Comparison of ENCODE assay signal across 8 cellular contexts in the genomic region with DNA sequence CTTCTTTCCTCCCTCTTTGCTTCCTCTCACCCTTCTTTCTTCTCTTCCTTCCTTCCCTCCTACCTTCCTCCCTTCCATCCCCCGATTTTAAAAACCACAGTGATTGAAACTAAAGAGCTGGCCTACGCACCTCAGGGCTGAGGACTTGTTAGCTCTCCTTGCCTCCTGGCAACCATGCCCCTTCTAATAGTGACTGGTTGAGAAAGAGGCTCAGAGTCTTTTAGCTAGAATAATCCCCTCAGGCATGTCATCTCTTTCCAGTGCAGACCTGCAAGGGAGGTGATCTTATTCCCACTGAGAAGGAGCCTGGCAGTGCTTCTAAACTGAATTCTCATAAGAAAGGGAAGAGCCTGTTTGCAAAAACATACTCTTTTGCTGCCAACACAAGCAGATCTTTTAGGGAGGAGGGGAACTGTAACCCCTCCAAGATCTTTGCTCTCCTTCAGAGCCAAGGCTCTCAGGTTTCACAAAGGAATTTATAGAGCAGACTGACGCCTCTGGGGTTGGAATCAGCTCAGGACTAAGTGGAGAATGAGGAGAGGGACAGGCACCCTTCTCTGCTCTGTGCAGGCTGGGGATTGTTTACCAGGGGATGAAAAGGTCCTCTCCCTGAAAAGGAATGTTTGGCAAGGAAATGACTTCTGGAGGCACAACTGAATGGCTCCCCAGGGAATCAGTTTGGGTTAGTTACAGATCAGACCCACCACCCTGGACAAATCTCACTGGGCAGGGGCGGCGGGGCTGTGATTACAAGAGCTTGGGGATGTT. TPM values are rescaled to one million over a fixed set of nuclear protein-coding genes. Genes with fewer than 3 reads are reported as not detected.
DNase-seq lines count a peak whose midpoint lies in the region; ATAC-seq and TF ChIP-seq lines count a peak whose summit lies in the region.

No MANE protein-coding gene starts in this region.

- peak overlapping the region in 1 of 10 donors; percentile 57 for H3K27ac Mint-ChIP-seq in naive thymus-derived CD8-positive, alpha-beta T cell

- peaks cover 0 to 2% (median under 1%) of the 10 kb centered on the region in 4 donors for H3K4me1 Mint-ChIP-seq in naive thymus-derived CD8-positive, alpha-beta T cell

- POLR2A ChIA-PET in HEK293T (lab: Yijun Ruan, JAX): interaction anchor here (0.9 to 2.0 kb wide), 4 partner anchors 9 to 39 kb away, joined by 3 to 8 read pairs (median 4); partner anchors contain the start of gene ANKRD1
- POLR2A ChIA-PET in naive thymus-derived CD8-positive, alpha-beta T cell (lab: Charles Lee): no interaction called here

- CTCF ChIA-PET in HEK293T (lab: Yijun Ruan, JAX): interaction anchor here (0.7 to 1.4 kb wide), 3 partner anchors 13 to 747 kb away, joined by 3 to 7 read pairs (median 3); no protein-coding TSS in a partner anchor

- peaks cover 11 to 24% (median 15%) of the 10 kb centered on the region in 5 donors for H3K27me3 Mint-ChIP-seq in naive thymus-derived CD8-positive, alpha-beta T cell

- DNase-seq in HEK293T (ENCODE audit: extremely low spot score) (peak; percentile 18), amniotic epithelial cell (ENCODE audit: low read depth) (peak; percentile 56), iPS-NIHi11 (ENCODE audit: low spot score) (peak; percentile 64), stromal cell of bone marrow (ENCODE audit: low read depth) (peak; percentile 64), NCI-H1417 treated with DMSO at 0.1 percent for 48 hours (lab: John Stamatoyannopoulos, UW) (no peak), GDM1 (lab: John Stamatoyannopoulos, UW) (no peak)
- DNase-seq in naive thymus-derived CD8-positive, alpha-beta T cell: no peak
- DNase-seq in stimulated activated CD4-positive, alpha-beta T cell treated with anti-CD3 and anti-CD28 coated beads, Interleukin-2, amount 100 ng/mL, for 24 hours: no peak

- no peak for ATAC-seq in naive thymus-derived CD8-positive, alpha-beta T cell

- H3K4me3 Mint-ChIP-seq in naive thymus-derived CD8-positive, alpha-beta T cell: no peak overlapping the region

- no peaks in the 10 kb centered on the region for H3K9me3 Mint-ChIP-seq in naive thymus-derived CD8-positive, alpha-beta T cell

- H3K36me3 Mint-ChIP-seq in naive thymus-derived CD8-positive, alpha-beta T cell: no peaks in the 10 kb centered on the region

TF ChIP-seq in HEK293T, 16 proteins besides CTCF, POLR2A, EP300 and RAD21:
- no peak for TF ChIP-seq LEF1 (IDR thresholded peaks at IDR 0.05; ENCODE audit: borderline replicate concordance)
- no peak for TF ChIP-seq HDGF (IDR thresholded peaks at IDR 0.05; ENCODE audit: borderline replicate concordance)
- TF ChIP-seq, protein P1, sequence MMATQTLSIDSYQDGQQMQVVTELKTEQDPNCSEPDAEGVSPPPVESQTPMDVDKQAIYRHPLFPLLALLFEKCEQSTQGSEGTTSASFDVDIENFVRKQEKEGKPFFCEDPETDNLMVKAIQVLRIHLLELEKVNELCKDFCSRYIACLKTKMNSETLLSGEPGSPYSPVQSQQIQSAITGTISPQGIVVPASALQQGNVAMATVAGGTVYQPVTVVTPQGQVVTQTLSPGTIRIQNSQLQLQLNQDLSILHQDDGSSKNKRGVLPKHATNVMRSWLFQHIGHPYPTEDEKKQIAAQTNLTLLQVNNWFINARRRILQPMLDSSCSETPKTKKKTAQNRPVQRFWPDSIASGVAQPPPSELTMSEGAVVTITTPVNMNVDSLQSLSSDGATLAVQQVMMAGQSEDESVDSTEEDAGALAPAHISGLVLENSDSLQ (IDR thresholded peaks at IDR 0.05): no peak
- TF ChIP-seq TARDBP (IDR thresholded peaks at IDR 0.05): no peak
- TF ChIP-seq NFRKB (IDR thresholded peaks at IDR 0.05): no peak
- TF ChIP-seq L3MBTL2 (conservative IDR thresholded peaks at IDR 0.05): no peak
- TF ChIP-seq FOXK2 (IDR thresholded peaks at IDR 0.05): no peak
- no peak for TF ChIP-seq CTBP1 (IDR thresholded peaks at IDR 0.05; ENCODE audit: borderline replicate concordance)
- TF ChIP-seq BHLHE40 (IDR thresholded peaks at IDR 0.05; ENCODE audit: borderline replicate concordance): no peak
- TF ChIP-seq FOXM1 (IDR thresholded peaks at IDR 0.05; ENCODE audit: borderline replicate concordance): no peak
- TF ChIP-seq ELF4 (IDR thresholded peaks at IDR 0.05): no peak
- no peak for TF ChIP-seq SP1 (IDR thresholded peaks at IDR 0.05)
- no peak for TF ChIP-seq SUZ12 (IDR thresholded peaks at IDR 0.05)
- no peak for TF ChIP-seq ARNT (IDR thresholded peaks at IDR 0.05)

RNA-seq across cellular contexts. Expression of gene ANKRD1, which starts 9.4 kb away (rescaled TPM):
- not detected for total RNA-seq in naive thymus-derived CD8-positive, alpha-beta T cell
- polyA plus RNA-seq in naive thymus-derived CD8-positive, alpha-beta T cell: not detected

RNA-seq across cellular contexts. Expression of gene RPP30, which starts 58.5 kb away (rescaled TPM):
- total RNA-seq in naive thymus-derived CD8-positive, alpha-beta T cell: 10 to 100 TPM; 35.4 to 35.6 TPM
- 10 to 100 TPM; 36.7 to 48.2 (median 37.7) TPM for polyA plus RNA-seq in naive thymus-derived CD8-positive, alpha-beta T cell

Comparison
In these comparisons a context has a peak if more than half of its experiments do, and no peak if none do; other contexts are left out.
1. DNase-seq: peak in HEK293T (single experiment), amniotic epithelial cell (single experiment), iPS-NIHi11 (single experiment) and stromal cell of bone marrow (single experiment); none in naive thymus-derived CD8-positive, alpha-beta T cell (0 of 10), NCI-H1417 treated with DMSO at 0.1 percent for 48 hours (single experiment), GDM1 (single experiment) and stimulated activated CD4-positive, alpha-beta T cell treated with anti-CD3 and anti-CD28 coated beads, Interleukin-2, amount 100 ng/mL, for 24 hours (0 of 2).